Comparison of ENCODE assay signal across 10 cellular contexts in genomic region chr17:41464682-41465081, GRCh38. TPM values are rescaled to one million over a fixed set of nuclear protein-coding genes. Genes with fewer than 3 reads are reported as not detected.
DNase-seq lines count a peak whose midpoint lies in the region; ATAC-seq, FAIRE-seq and TF ChIP-seq lines count a peak whose summit lies in the region.
"Had no signal": no experiment of that assay in that cellular context is flagged by ENCODE, and none has a peak within 500 bp of the region (broad histone marks: within the 10 kb centered on the region; RNA-seq: fewer than 3 reads in every experiment).

No MANE protein-coding gene starts in this region.

- no peak overlapping the region for H3K27ac ChIP-seq in endothelial cell of umbilical vein (ENCODE audit: insufficient read depth, low read depth, low read length)

- H3K36me3 Mint-ChIP-seq in stimulated activated memory B cell treated with anti-CD40 and anti-IgM and Interleukin-4, amounts not matched to agents 10 μg/mL and 1 μg/mL and 100 μg/mL, for 72 hours = no peaks in the 10 kb centered on the region
- H3K36me3 Mint-ChIP-seq: activated naive CD8-positive, alpha-beta T cell treated with anti-CD3 and anti-CD28 coated beads for 36 hours; IgD-negative memory B cell had no signal

- no peaks in the 10 kb centered on the region for H3K36me3 ChIP-seq in endothelial cell of umbilical vein (ENCODE audit: control insufficient read depth in 2 of 2, extremely low read depth in 1 of 2, insufficient read depth in 2 of 2, low read length in 2 of 2)

- TF ChIP-seq CTCF in AG10803 (conservative IDR thresholded peaks at IDR 0.05; ENCODE audit: low read length) (no peak), endothelial cell of umbilical vein (IDR thresholded peaks at IDR 0.05; ENCODE audit: extremely low read depth in 1 of 2, insufficient read depth in 1 of 2, low read depth in 1 of 2, low read length in 2 of 2) (no peak)

- POLR2A ChIA-PET in endothelial cell of umbilical vein (lab: Charles Lee) = no interaction called here

- dilution Hi-C loops in endothelial cell of umbilical vein (cut with MboI; ENCODE audit: extremely low pct_ligation_motif_present, low sequenced_read_pairs) = no loop called here

- H3K4me3 ChIP-seq in AG10803 (ENCODE audit: low read length) (no peak overlapping the region), endothelial cell of umbilical vein (replicated peaks in 1 of 3; ENCODE audit: insufficient read depth in 1 of 3, low read depth in 1 of 3, low read length in 3 of 3) (no peak overlapping the region)

- no peak for ATAC-seq in stimulated activated memory B cell treated with anti-CD40 and anti-IgM and Interleukin-4, amounts not matched to agents 10 μg/mL and 1 μg/mL and 100 μg/mL, for 72 hours

- no peaks in the 10 kb centered on the region for H3K79me2 ChIP-seq in endothelial cell of umbilical vein (ENCODE audit: control insufficient read depth, insufficient read depth, low read length)

- peaks cover 2 to 9% of the 10 kb centered on the region in 2 experiments for H3K27me3 ChIP-seq in endothelial cell of umbilical vein (ENCODE audit: control insufficient read depth in 2 of 2, insufficient read depth in 2 of 2, low read length in 2 of 2)

- TF ChIP-seq POLR2A in endothelial cell of umbilical vein (IDR thresholded peaks at IDR 0.05; ENCODE audit: low read depth, low read length) = no peak

- H3K4me1 ChIP-seq in endothelial cell of umbilical vein (ENCODE audit: control insufficient read depth, extremely low read depth, insufficient read depth, low read length) = no peaks in the 10 kb centered on the region

- FAIRE-seq in endothelial cell of umbilical vein (lab: Jason Lieb, UNC) = no peak

- H3K9me3 Mint-ChIP-seq in stimulated activated memory B cell treated with anti-CD40 and anti-IgM and Interleukin-4, amounts not matched to agents 10 μg/mL and 1 μg/mL and 100 μg/mL, for 72 hours = peaks cover 3% of the 10 kb centered on the region
- H3K9me3 Mint-ChIP-seq: activated naive CD8-positive, alpha-beta T cell treated with anti-CD3 and anti-CD28 coated beads for 36 hours had no signal

- H3K9me1 ChIP-seq in endothelial cell of umbilical vein (replicated peaks; ENCODE audit: control insufficient read depth, extremely low read depth, insufficient read depth, low read length) = no peaks in the 10 kb centered on the region

- DNase-seq in AG10803 (ENCODE audit: low read depth) = peak; percentile 96
- peak; percentile 57 for DNase-seq in NCI-H2196 (lab: John Stamatoyannopoulos, UW; ENCODE audit: unreplicated experiment)
- DNase-seq in endothelial cell of umbilical vein (ENCODE audit: low read depth, low spot score) = peak; percentile 32
- DNase-seq in occipital lobe (lab: John Stamatoyannopoulos, UW) = peak; percentile 61
- no peak for DNase-seq in hepatic stellate cell (ENCODE audit: low spot score)
- no peak for DNase-seq in stimulated activated CD4-positive, alpha-beta T cell treated with anti-CD3 and anti-CD28 coated beads, Interleukin-15, amount 100 ng/mL, for 24 hours
- DNase-seq in HT-29 (ENCODE audit: low spot score) = no peak
- DNase-seq: activated naive CD8-positive, alpha-beta T cell treated with anti-CD3 and anti-CD28 coated beads for 36 hours had no signal

- no peak overlapping the region for H3K4me2 ChIP-seq in endothelial cell of umbilical vein (ENCODE audit: insufficient read depth, low read length)

- intact Hi-C loops in endothelial cell of umbilical vein (cut with micrococcal nuclease) = no loop called here

- no peaks in the 10 kb centered on the region for H4K20me1 ChIP-seq in endothelial cell of umbilical vein (replicated peaks; ENCODE audit: control insufficient read depth, extremely low read depth, insufficient read depth, low read length)

- H3K9ac ChIP-seq in endothelial cell of umbilical vein (replicated peaks; ENCODE audit: extremely low read depth, insufficient read depth, low read length) = no peak overlapping the region

- H2AFZ ChIP-seq in endothelial cell of umbilical vein (ENCODE audit: low read depth, low read length) = no peak overlapping the region

- no peaks in the 10 kb centered on the region for H3K4me1 Mint-ChIP-seq in stimulated activated memory B cell treated with anti-CD40 and anti-IgM and Interleukin-4, amounts not matched to agents 10 μg/mL and 1 μg/mL and 100 μg/mL, for 72 hours
- H3K4me1 Mint-ChIP-seq: activated naive CD8-positive, alpha-beta T cell treated with anti-CD3 and anti-CD28 coated beads for 36 hours; IgD-negative memory B cell had no signal

- CTCF ChIA-PET in endothelial cell of umbilical vein (lab: Charles Lee) = no interaction called here

- H3K4me3 Mint-ChIP-seq in stimulated activated memory B cell treated with anti-CD40 and anti-IgM and Interleukin-4, amounts not matched to agents 10 μg/mL and 1 μg/mL and 100 μg/mL, for 72 hours = no peak overlapping the region
- H3K4me3 Mint-ChIP-seq: activated naive CD8-positive, alpha-beta T cell treated with anti-CD3 and anti-CD28 coated beads for 36 hours; IgD-negative memory B cell had no signal

- H3K27ac Mint-ChIP-seq in stimulated activated memory B cell treated with anti-CD40 and anti-IgM and Interleukin-4, amounts not matched to agents 10 μg/mL and 1 μg/mL and 100 μg/mL, for 72 hours = no peak overlapping the region
- H3K27ac Mint-ChIP-seq: activated naive CD8-positive, alpha-beta T cell treated with anti-CD3 and anti-CD28 coated beads for 36 hours had no signal

- no TSS peak for BruUV-seq in endothelial cell of umbilical vein (replicated peaks; lab: Mats Ljungman, UMichigan)

- H3K27me3 Mint-ChIP-seq in stimulated activated memory B cell treated with anti-CD40 and anti-IgM and Interleukin-4, amounts not matched to agents 10 μg/mL and 1 μg/mL and 100 μg/mL, for 72 hours = peaks cover 59% of the 10 kb centered on the region
- H3K27me3 Mint-ChIP-seq: activated naive CD8-positive, alpha-beta T cell treated with anti-CD3 and anti-CD28 coated beads for 36 hours had no signal

- H3K9me3 ChIP-seq in endothelial cell of umbilical vein (replicated peaks; ENCODE audit: control insufficient read depth, insufficient read depth, low read length) = no peaks in the 10 kb centered on the region

RNA-seq across cellular contexts. Expression of gene KRT32, which starts 2.5 kb away (rescaled TPM):
- total RNA-seq in endothelial cell of umbilical vein (not detected in 2 replicates), occipital lobe (not detected)
- not detected in 2 replicates for polyA plus RNA-seq in endothelial cell of umbilical vein
- not detected in 2 replicates for polyA plus RNA-seq in endothelial cell of umbilical vein (2011; cell fraction: cytosol; rRNA removed)
- polyA plus RNA-seq in endothelial cell of umbilical vein (2011; cell fraction: nucleus; rRNA removed) = not detected in 2 replicates
- not detected in 2 replicates for polyA plus RNA-seq in endothelial cell of umbilical vein (2012)
- not detected in 2 replicates for polyA minus RNA-seq in endothelial cell of umbilical vein
- not detected for polyA minus RNA-seq in endothelial cell of umbilical vein (2011; cell fraction: cytosol; rRNA and poly(A)+ RNA removed)
- not detected in 2 replicates for polyA minus RNA-seq in endothelial cell of umbilical vein (2011; cell fraction: nucleus; rRNA and poly(A)+ RNA removed)
- total RNA-seq in HT-29 (2014; rRNA removed; shearing (Covaris generic)) = not detected in 2 replicates
- total RNA-seq: activated naive CD8-positive, alpha-beta T cell treated with anti-CD3 and anti-CD28 coated beads for 36 hours had no signal
- polyA plus RNA-seq: IgD-negative memory B cell had no signal

RNA-seq across cellular contexts. Expression of gene KRT35, which starts 16.3 kb away (rescaled TPM):
- not detected in 2 replicates for total RNA-seq in endothelial cell of umbilical vein
- polyA plus RNA-seq in endothelial cell of umbilical vein = 0.08 TPM in 1 of 2 replicates, not detected in the other
- polyA plus RNA-seq in endothelial cell of umbilical vein (2011; cell fraction: cytosol; rRNA removed) = not detected in 2 replicates
- polyA plus RNA-seq in endothelial cell of umbilical vein (2011; cell fraction: nucleus; rRNA removed) = 0.08 TPM in 1 of 2 replicates, not detected in the other
- polyA plus RNA-seq in endothelial cell of umbilical vein (2012) = not detected in 2 replicates
- polyA minus RNA-seq in endothelial cell of umbilical vein = not detected in 2 replicates
- polyA minus RNA-seq in endothelial cell of umbilical vein (2011; cell fraction: cytosol; rRNA and poly(A)+ RNA removed) = not detected
- polyA minus RNA-seq in endothelial cell of umbilical vein (2011; cell fraction: nucleus; rRNA and poly(A)+ RNA removed) = not detected in 2 replicates
- not detected for total RNA-seq in occipital lobe
- total RNA-seq in HT-29 (2014; rRNA removed; shearing (Covaris generic)) = not detected in 2 replicates
- total RNA-seq: activated naive CD8-positive, alpha-beta T cell treated with anti-CD3 and anti-CD28 coated beads for 36 hours had no signal
- polyA plus RNA-seq: IgD-negative memory B cell had no signal

RNA-seq across cellular contexts. Expression of gene KRT38, which starts 23.9 kb away (rescaled TPM):
- total RNA-seq in endothelial cell of umbilical vein (not detected in 2 replicates), occipital lobe (not detected)
- not detected in 2 replicates for polyA plus RNA-seq in endothelial cell of umbilical vein
- not detected in 2 replicates for polyA plus RNA-seq in endothelial cell of umbilical vein (2011; cell fraction: cytosol; rRNA removed)
- polyA plus RNA-seq in endothelial cell of umbilical vein (2011; cell fraction: nucleus; rRNA removed) = not detected in 2 replicates
- polyA plus RNA-seq in endothelial cell of umbilical vein (2012) = not detected in 2 replicates
- polyA minus RNA-seq in endothelial cell of umbilical vein = not detected in 2 replicates
- polyA minus RNA-seq in endothelial cell of umbilical vein (2011; cell fraction: cytosol; rRNA and poly(A)+ RNA removed) = not detected
- not detected in 2 replicates for polyA minus RNA-seq in endothelial cell of umbilical vein (2011; cell fraction: nucleus; rRNA and poly(A)+ RNA removed)
- total RNA-seq in HT-29 (2014; rRNA removed; shearing (Covaris generic)) = not detected in 2 replicates
- total RNA-seq: activated naive CD8-positive, alpha-beta T cell treated with anti-CD3 and anti-CD28 coated beads for 36 hours had no signal
- polyA plus RNA-seq: IgD-negative memory B cell had no signal

RNA-seq across cellular contexts. Expression of gene KRT36, which starts 25.0 kb away (rescaled TPM):
- total RNA-seq in endothelial cell of umbilical vein = not detected in 2 replicates
- 0.04 and 0.11 TPM in 2 replicates for polyA plus RNA-seq in endothelial cell of umbilical vein
- 0.04 TPM in 1 of 2 replicates, not detected in the other for polyA plus RNA-seq in endothelial cell of umbilical vein (2011; cell fraction: cytosol; rRNA removed)
- polyA plus RNA-seq in endothelial cell of umbilical vein (2011; cell fraction: nucleus; rRNA removed) = 0.09 TPM in 1 of 2 replicates, not detected in the other
- not detected in 2 replicates for polyA plus RNA-seq in endothelial cell of umbilical vein (2012)
- polyA minus RNA-seq in endothelial cell of umbilical vein = 0.17 TPM in 1 of 2 replicates, not detected in the other
- polyA minus RNA-seq in endothelial cell of umbilical vein (2011; cell fraction: cytosol; rRNA and poly(A)+ RNA removed) = not detected
- not detected in 2 replicates for polyA minus RNA-seq in endothelial cell of umbilical vein (2011; cell fraction: nucleus; rRNA and poly(A)+ RNA removed)
- not detected for total RNA-seq in occipital lobe
- not detected in 2 replicates for total RNA-seq in HT-29 (2014; rRNA removed; shearing (Covaris generic))
- total RNA-seq: activated naive CD8-positive, alpha-beta T cell treated with anti-CD3 and anti-CD28 coated beads for 36 hours had no signal
- polyA plus RNA-seq: IgD-negative memory B cell had no signal

RNA-seq across cellular contexts. Expression of gene KRT37, which starts 40.3 kb away (rescaled TPM):
- total RNA-seq in endothelial cell of umbilical vein (not detected in 2 replicates), occipital lobe (not detected)
- polyA plus RNA-seq in endothelial cell of umbilical vein = not detected in 2 replicates
- polyA plus RNA-seq in endothelial cell of umbilical vein (2011; cell fraction: cytosol; rRNA removed) = not detected in 2 replicates
- not detected in 2 replicates for polyA plus RNA-seq in endothelial cell of umbilical vein (2011; cell fraction: nucleus; rRNA removed)
- polyA plus RNA-seq in endothelial cell of umbilical vein (2012) = not detected in 2 replicates
- not detected in 2 replicates for polyA minus RNA-seq in endothelial cell of umbilical vein
- not detected for polyA minus RNA-seq in endothelial cell of umbilical vein (2011; cell fraction: cytosol; rRNA and poly(A)+ RNA removed)
- not detected in 2 replicates for polyA minus RNA-seq in endothelial cell of umbilical vein (2011; cell fraction: nucleus; rRNA and poly(A)+ RNA removed)
- total RNA-seq in HT-29 (2014; rRNA removed; shearing (Covaris generic)) = not detected in 2 replicates
- total RNA-seq: activated naive CD8-positive, alpha-beta T cell treated with anti-CD3 and anti-CD28 coated beads for 36 hours had no signal
- polyA plus RNA-seq: IgD-negative memory B cell had no signal

Comparison
In these comparisons a context has a peak if more than half of its experiments do, and no peak if none do; other contexts are left out.
1. DNase-seq: peak in AG10803 (single experiment), NCI-H2196 (single experiment), endothelial cell of umbilical vein (single experiment) and occipital lobe (single experiment); none in hepatic stellate cell (single experiment), stimulated activated CD4-positive, alpha-beta T cell treated with anti-CD3 and anti-CD28 coated beads, Interleukin-15, amount 100 ng/mL, for 24 hours (single experiment) and HT-29 (single experiment).